In genomic region chr7:26157520-26158105, GRCh38 we compare ENCODE assay signal across 14 cellular contexts. TPM values are rescaled to one million over a fixed set of nuclear protein-coding genes. Genes with fewer than 3 reads are reported as not detected.
DNase-seq lines count a peak whose midpoint lies in the region; ATAC-seq, FAIRE-seq and TF ChIP-seq lines count a peak whose summit lies in the region.
"Had no signal": no experiment of that assay in that cellular context is flagged by ENCODE, and none has a peak within 500 bp of the region (broad histone marks: within the 10 kb centered on the region; RNA-seq: fewer than 3 reads in every experiment).

No MANE protein-coding gene starts in this region.

- peaks cover 18 to 40% of the 10 kb centered on the region in 2 experiments for H3K4me1 ChIP-seq in K562 (replicated peaks in 1 of 2; ENCODE audit: control insufficient read depth in 2 of 2, insufficient read depth in 2 of 2, low read length in 2 of 2)
- peaks cover 3 to 20% of the 10 kb centered on the region in 2 donors for H3K4me1 ChIP-seq in small intestine (ENCODE audit: control insufficient read depth in 2 of 2, insufficient read depth in 1 of 2, low read depth in 1 of 2, low read length in 1 of 2)

- no peak for ATAC-seq in activated T-cell treated with anti-CD3 and anti-CD28 coated beads, Interleukin-2, amount 50 U/mL, for 72 hours (replicated peaks in 1 of 2)
- no peak for ATAC-seq in K562
- no peak for ATAC-seq in stimulated activated memory B cell treated with anti-CD40 and anti-IgM and Interleukin-4, amounts not matched to agents 10 μg/mL and 1 μg/mL and 100 μg/mL, for 72 hours
- ATAC-seq: stimulated activated naive B cell treated with anti-CD40 and anti-IgM and Interleukin-4, amounts not matched to agents 10 μg/mL and 1 μg/mL and 100 μg/mL, for 72 hours had no signal

- WGBS in K562 (ENCODE audit: insufficient coverage, low coverage, missing lambda C conversion rate) = 84% methylated on average over 4 of the region's 4 CpGs
- WGBS in small intestine, 3 donors = 79 to 81% (median 81%) methylated on average over 4 of the region's 4 CpGs

- no peak for TF ChIP-seq EP300 in K562 (IDR thresholded peaks at IDR 0.05; ENCODE audit: low read length)

- TF ChIP-seq CTCF in K562 (IDR thresholded peaks at IDR 0.05 in 2 of 3, conservative IDR thresholded peaks at IDR 0.05 in 1 of 3; ENCODE audit: insufficient read depth in 2 of 3, low read depth in 1 of 3, low read length in 3 of 3) = no peak

- peak overlapping the region; percentile 91 to 97 for H3K4me3 Mint-ChIP-seq in activated T-cell treated with anti-CD3 and anti-CD28 coated beads, Interleukin-2, amount 50 U/mL, for 72 hours
- H3K4me3 Mint-ChIP-seq in stimulated activated memory B cell treated with anti-CD40 and anti-IgM and Interleukin-4, amounts not matched to agents 10 μg/mL and 1 μg/mL and 100 μg/mL, for 72 hours = no peak overlapping the region

- peaks cover 2 to 11% of the 10 kb centered on the region in 2 donors for H3K36me3 Mint-ChIP-seq in activated T-cell treated with anti-CD3 and anti-CD28 coated beads, Interleukin-2, amount 50 U/mL, for 72 hours (ENCODE audit: insufficient read depth in 2 of 2)
- no peaks in the 10 kb centered on the region for H3K36me3 Mint-ChIP-seq in stimulated activated memory B cell treated with anti-CD40 and anti-IgM and Interleukin-4, amounts not matched to agents 10 μg/mL and 1 μg/mL and 100 μg/mL, for 72 hours
- H3K36me3 Mint-ChIP-seq: stimulated activated naive B cell treated with anti-CD40 and anti-IgM and Interleukin-4, amounts not matched to agents 10 μg/mL and 1 μg/mL and 100 μg/mL, for 72 hours had no signal

- DNase-seq in activated T-cell treated with anti-CD3 and anti-CD28 coated beads, Interleukin-2, amount 50 U/mL, for 72 hours = no peak
- DNase-seq in activated T-cell treated with anti-CD3 and anti-CD28 coated beads, Interleukin-2, amount 50 U/mL, for 48 hours = no peak
- DNase-seq in NCI-H146 (lab: John Stamatoyannopoulos, UW) = peak; percentile 31
- no peak for DNase-seq in K562 (ENCODE audit: extremely low read depth in 1 of 4, low spot score in 3 of 4)
- no peak for DNase-seq in T-helper 9 cell
- DNase-seq in stimulated activated CD4-positive, alpha-beta T cell treated with anti-CD3 and anti-CD28 coated beads, Interleukin-12 subunit alpha, Interleukin-12 subunit beta, amount 100 ng/mL, for 4 hours = no peak
- no peak for DNase-seq in small intestine
- DNase-seq: activated CD4-positive, alpha-beta T cell treated with anti-CD3 and anti-CD28 coated beads for 4 hours; dorsolateral prefrontal cortex; NCI-H1694 treated with DMSO at 0.1 percent for 48 hours; stimulated activated naive B cell treated with anti-CD40 and anti-IgM and Interleukin-4, amounts not matched to agents 10 μg/mL and 1 μg/mL and 100 μg/mL, for 72 hours had no signal

- peak overlapping the region; percentile 95 for H3K27ac Mint-ChIP-seq in activated T-cell treated with anti-CD3 and anti-CD28 coated beads, Interleukin-2, amount 50 U/mL, for 72 hours
- H3K27ac Mint-ChIP-seq in stimulated activated memory B cell treated with anti-CD40 and anti-IgM and Interleukin-4, amounts not matched to agents 10 μg/mL and 1 μg/mL and 100 μg/mL, for 72 hours = peak overlapping the region; percentile 24
- H3K27ac Mint-ChIP-seq: progenitor cell of endocrine pancreas had no signal

- no peaks in the 10 kb centered on the region; the same call in 2 of the 3 replicates for H3K36me3 ChIP-seq in K562 (ENCODE audit: control insufficient read depth, insufficient read depth, low read length)
- no peaks in the 10 kb centered on the region for H3K36me3 ChIP-seq in small intestine (ENCODE audit: control insufficient read depth in 2 of 2, insufficient read depth in 2 of 2, low read length in 2 of 2)

- H3K9ac ChIP-seq in K562 (ENCODE audit: insufficient read depth in 1 of 2, low read depth in 2 of 2, low read length in 2 of 2) = no peak overlapping the region

- H3K27ac ChIP-seq in K562 (ENCODE audit: extremely low read depth, low read depth, low read length) (no peak overlapping the region), small intestine (ENCODE audit: low read depth in 1 of 2, low read length in 1 of 2) (no peak overlapping the region)
- H3K27ac ChIP-seq: dorsolateral prefrontal cortex, SK-N-MC had no signal

- no peak overlapping the region for H2AFZ ChIP-seq in K562 (ENCODE audit: low read depth, low read length)

- H3K27me3 ChIP-seq in K562 (ENCODE audit: control insufficient read depth in 2 of 2, insufficient read depth in 2 of 2, low read length in 2 of 2) = no peaks in the 10 kb centered on the region
- H3K27me3 ChIP-seq in small intestine (ENCODE audit: control insufficient read depth in 2 of 2, insufficient read depth in 2 of 2, low read length in 2 of 2) = no peaks in the 10 kb centered on the region

- POLR2A ChIA-PET in K562 (lab: Yijun Ruan, JAX) = interaction anchor here (1.0 to 5.7 kb wide), 3 partner anchors 10 to 41 kb away, joined by 3 to 27 read pairs (median 5); no protein-coding TSS in a partner anchor

- no peak overlapping the region for H3K4me2 ChIP-seq in K562 (ENCODE audit: insufficient read depth, low read length)

- no peak for FAIRE-seq in K562 (lab: Jason Lieb, UNC)
- FAIRE-seq in small intestine (lab: Jason Lieb, UNC) = no peak

- H3K27me3 Mint-ChIP-seq in activated T-cell treated with anti-CD3 and anti-CD28 coated beads, Interleukin-2, amount 50 U/mL, for 72 hours (ENCODE audit: low read depth) = no peaks in the 10 kb centered on the region
- no peaks in the 10 kb centered on the region for H3K27me3 Mint-ChIP-seq in stimulated activated memory B cell treated with anti-CD40 and anti-IgM and Interleukin-4, amounts not matched to agents 10 μg/mL and 1 μg/mL and 100 μg/mL, for 72 hours
- H3K27me3 Mint-ChIP-seq: stimulated activated naive B cell treated with anti-CD40 and anti-IgM and Interleukin-4, amounts not matched to agents 10 μg/mL and 1 μg/mL and 100 μg/mL, for 72 hours had no signal

- CTCF ChIA-PET in K562 (lab: Yijun Ruan, JAX; ENCODE audit: low intra/inter-chr PET ratio) = no interaction called here

- peaks cover 11% of the 10 kb centered on the region; the same call in 1 of the 2 replicates for H4K20me1 ChIP-seq in K562 (replicated peaks; ENCODE audit: control insufficient read depth, insufficient read depth, low read length)

- H3K4me3 ChIP-seq in K562 = no peak overlapping the region
- no peak overlapping the region for H3K4me3 ChIP-seq in small intestine (ENCODE audit: low read depth in 1 of 2, low read length in 2 of 2)
- H3K4me3 ChIP-seq: dorsolateral prefrontal cortex, SK-N-MC had no signal

- H3K9me3 ChIP-seq in K562 (replicated peaks; ENCODE audit: control insufficient read depth, insufficient read depth, low read depth, low read length) = no peaks in the 10 kb centered on the region
- no peaks in the 10 kb centered on the region for H3K9me3 ChIP-seq in small intestine (ENCODE audit: control insufficient read depth, low read depth)

- H3K79me2 ChIP-seq in K562 (ENCODE audit: control insufficient read depth, insufficient read depth, low read length) = peaks cover 73% of the 10 kb centered on the region

- in situ Hi-C loops in K562 (cut with MboI) = no loop called here

- TF ChIP-seq POLR2A in K562 (conservative IDR thresholded peaks at IDR 0.05) = no peak

- no peaks in the 10 kb centered on the region for H3K9me1 ChIP-seq in K562 (ENCODE audit: control insufficient read depth, insufficient read depth, low read length)

- intact Hi-C loops in K562 (cut with micrococcal nuclease) = no loop called here

- peaks cover 89% of the 10 kb centered on the region for H3K4me1 Mint-ChIP-seq in activated T-cell treated with anti-CD3 and anti-CD28 coated beads, Interleukin-2, amount 50 U/mL, for 72 hours (ENCODE audit: low read depth)
- peaks cover 63% of the 10 kb centered on the region for H3K4me1 Mint-ChIP-seq in stimulated activated memory B cell treated with anti-CD40 and anti-IgM and Interleukin-4, amounts not matched to agents 10 μg/mL and 1 μg/mL and 100 μg/mL, for 72 hours

- BruUV-seq in K562 (replicated peaks; lab: Mats Ljungman, UMichigan) = no TSS peak

- H3K9me3 Mint-ChIP-seq in activated T-cell treated with anti-CD3 and anti-CD28 coated beads, Interleukin-2, amount 50 U/mL, for 72 hours = no peaks in the 10 kb centered on the region
- H3K9me3 Mint-ChIP-seq in stimulated activated memory B cell treated with anti-CD40 and anti-IgM and Interleukin-4, amounts not matched to agents 10 μg/mL and 1 μg/mL and 100 μg/mL, for 72 hours = no peaks in the 10 kb centered on the region
- H3K9me3 Mint-ChIP-seq: stimulated activated naive B cell treated with anti-CD40 and anti-IgM and Interleukin-4, amounts not matched to agents 10 μg/mL and 1 μg/mL and 100 μg/mL, for 72 hours had no signal

- TF ChIP-seq RAD21 in K562 (CRISPR knock-in tag; conservative IDR thresholded peaks at IDR 0.05 in 1 of 2, IDR thresholded peaks at IDR 0.05 in 1 of 2) = no peak

RNA-seq across cellular contexts. Expression of gene NFE2L3, which starts 5.6 kb away (rescaled TPM):
- 10 to 100 TPM; 18.5 to 22.2 TPM for total RNA-seq in activated T-cell treated with anti-CD3 and anti-CD28 coated beads, Interleukin-2, amount 50 U/mL, for 72 hours
- total RNA-seq in K562 (2011; cell fraction: chromatin; rRNA removed; ENCODE audit: low replicate concordance) = 6.9 and 15.2 TPM in 2 replicates
- 7.7 and 8.9 TPM in 2 replicates for total RNA-seq in K562 (2011; cell fraction: nucleolus; rRNA removed)
- 12.5 and 15.0 TPM in 2 replicates for total RNA-seq in K562 (2011; cell fraction: nucleoplasm; rRNA removed)
- total RNA-seq in K562 (2014; rRNA removed) (9.1 and 14.1 TPM in 2 replicates), K562 (2014; rRNA removed; fragmentation: Illumina TruSeq; extraction: Trizol) (16.2 and 17.0 TPM in 2 replicates), K562 (2015; rRNA removed; fragmentation: Illumina TruSeq; extraction: Trizol) (14.3 and 15.2 TPM in 2 replicates), K562 (2021) (11.8 and 12.2 TPM in 2 replicates)
- polyA plus RNA-seq in K562 (2011; rRNA removed) (12.4 and 13.7 TPM in 2 replicates), K562 (2014; fragmentation: Illumina TruSeq; extraction: Trizol) (14.4 and 16.9 TPM in 2 replicates), K562 (2014; fragmentation: Nextera tagmentation; extraction: Ambion mirVana) (1 to 10 TPM; 2.9 to 4.8 TPM), K562 (2014; rRNA removed) (9.5 and 10.7 TPM in 2 replicates), small intestine (10 to 100 TPM in 1 of 3 donors, 1 to 10 TPM in 2; 1.8 to 12.5 (median 2.7) TPM)
- 4.6 and 7.2 TPM in 2 replicates for polyA plus RNA-seq in K562 (2011; cell fraction: cytosol; rRNA removed)
- 3.7 and 7.1 TPM in 2 replicates for polyA plus RNA-seq in K562 (2011; cell fraction: nucleus; rRNA removed)
- 7.3 and 11.7 TPM in 2 replicates for polyA plus RNA-seq in K562 (2012)
- 14.4 and 20.7 TPM in 2 replicates for polyA minus RNA-seq in K562 (2011; rRNA and poly(A)+ RNA removed)
- polyA minus RNA-seq in K562 (2011; cell fraction: cytosol; rRNA and poly(A)+ RNA removed) = 3.3 and 5.5 TPM in 2 replicates
- polyA minus RNA-seq in K562 (2011; cell fraction: nucleus; rRNA and poly(A)+ RNA removed) = 4.0 and 13.1 TPM in 2 replicates

RNA-seq across cellular contexts. Expression of gene HNRNPA2B1, which starts 42.9 kb away (rescaled TPM):
- total RNA-seq in activated T-cell treated with anti-CD3 and anti-CD28 coated beads, Interleukin-2, amount 50 U/mL, for 72 hours = 100 to 1,000 TPM; 439 to 483 TPM
- 193 and 905 TPM in 2 replicates for total RNA-seq in K562 (2011; cell fraction: chromatin; rRNA removed; ENCODE audit: low replicate concordance)
- 107 and 139 TPM in 2 replicates for total RNA-seq in K562 (2011; cell fraction: nucleolus; rRNA removed)
- total RNA-seq in K562 (2011; cell fraction: nucleoplasm; rRNA removed) = 296 and 406 TPM in 2 replicates
- total RNA-seq in K562 (2014; rRNA removed) (604 and 630 TPM in 2 replicates), K562 (2014; rRNA removed; fragmentation: Illumina TruSeq; extraction: Trizol) (728 and 855 TPM in 2 replicates), K562 (2015; rRNA removed; fragmentation: Illumina TruSeq; extraction: Trizol) (730 and 803 TPM in 2 replicates), K562 (2021) (707 and 876 TPM in 2 replicates)
- polyA plus RNA-seq in K562 (2011; rRNA removed) (466 and 782 TPM in 2 replicates), K562 (2014; fragmentation: Illumina TruSeq; extraction: Trizol) (1,478 and 1,489 TPM in 2 replicates), K562 (2014; fragmentation: Nextera tagmentation; extraction: Ambion mirVana) (1,000 to 10,000 TPM in 1 of 2 experiments, 100 to 1,000 TPM in 1; 865 to 1,390 TPM), K562 (2014; rRNA removed) (1,850 and 1,989 TPM in 2 replicates), small intestine (1,000 to 10,000 TPM in 1 of 3 donors, 100 to 1,000 TPM in 2; 495 to 1,007 (median 600) TPM)
- polyA plus RNA-seq in K562 (2011; cell fraction: cytosol; rRNA removed) = 112 and 259 TPM in 2 replicates
- polyA plus RNA-seq in K562 (2011; cell fraction: nucleus; rRNA removed) = 299 and 394 TPM in 2 replicates
- 752 and 1,692 TPM in 2 replicates for polyA plus RNA-seq in K562 (2012)
- 654 and 757 TPM in 2 replicates for polyA minus RNA-seq in K562 (2011; rRNA and poly(A)+ RNA removed)
- 230 and 283 TPM in 2 replicates for polyA minus RNA-seq in K562 (2011; cell fraction: cytosol; rRNA and poly(A)+ RNA removed)
- polyA minus RNA-seq in K562 (2011; cell fraction: nucleus; rRNA and poly(A)+ RNA removed) = 153 and 242 TPM in 2 replicates

RNA-seq across cellular contexts. Expression of gene CBX3, which starts 43.9 kb away (rescaled TPM):
- 100 to 1,000 TPM; 201 to 221 TPM for total RNA-seq in activated T-cell treated with anti-CD3 and anti-CD28 coated beads, Interleukin-2, amount 50 U/mL, for 72 hours
- total RNA-seq in K562 (2011; cell fraction: chromatin; rRNA removed; ENCODE audit: low replicate concordance) = 99.0 and 229 TPM in 2 replicates
- 91.9 and 108 TPM in 2 replicates for total RNA-seq in K562 (2011; cell fraction: nucleolus; rRNA removed)
- total RNA-seq in K562 (2011; cell fraction: nucleoplasm; rRNA removed) = 152 and 198 TPM in 2 replicates
- total RNA-seq in K562 (2014; rRNA removed) (210 and 244 TPM in 2 replicates), K562 (2014; rRNA removed; fragmentation: Illumina TruSeq; extraction: Trizol) (413 and 480 TPM in 2 replicates), K562 (2015; rRNA removed; fragmentation: Illumina TruSeq; extraction: Trizol) (337 and 363 TPM in 2 replicates), K562 (2021) (253 and 256 TPM in 2 replicates)
- polyA plus RNA-seq in K562 (2011; rRNA removed) (293 and 364 TPM in 2 replicates), K562 (2014; fragmentation: Illumina TruSeq; extraction: Trizol) (310 and 328 TPM in 2 replicates), K562 (2014; fragmentation: Nextera tagmentation; extraction: Ambion mirVana) (100 to 1,000 TPM; 198 to 245 TPM), K562 (2014; rRNA removed) (389 and 408 TPM in 2 replicates), small intestine (100 to 1,000 TPM; 145 to 181 (median 177) TPM)
- polyA plus RNA-seq in K562 (2011; cell fraction: cytosol; rRNA removed) = 75.2 and 113 TPM in 2 replicates
- polyA plus RNA-seq in K562 (2011; cell fraction: nucleus; rRNA removed) = 155 and 212 TPM in 2 replicates
- polyA plus RNA-seq in K562 (2012) = 208 and 278 TPM in 2 replicates
- polyA minus RNA-seq in K562 (2011; rRNA and poly(A)+ RNA removed) = 124 and 155 TPM in 2 replicates
- 51.7 and 53.1 TPM in 2 replicates for polyA minus RNA-seq in K562 (2011; cell fraction: cytosol; rRNA and poly(A)+ RNA removed)
- 135 and 212 TPM in 2 replicates for polyA minus RNA-seq in K562 (2011; cell fraction: nucleus; rRNA and poly(A)+ RNA removed)
